25 cellular contexts compared by ENCODE assay signal in genomic region chrX:154025230-154025629, GRCh38. TPM values are rescaled to one million over a fixed set of nuclear protein-coding genes. Genes with fewer than 3 reads are reported as not detected.
DNase-seq lines count a peak whose midpoint lies in the region; ATAC-seq and TF ChIP-seq lines count a peak whose summit lies in the region.
"Had no signal": no experiment of that assay in that cellular context is flagged by ENCODE, and none has a peak within 500 bp of the region (broad histone marks: within the 10 kb centered on the region; RNA-seq: fewer than 3 reads in every experiment).

No MANE protein-coding gene starts in this region.

- no peaks in the 10 kb centered on the region for H3K9me3 ChIP-seq in cardiac muscle cell (ENCODE audit: low read depth)
- H3K9me3 ChIP-seq: prostate gland had no signal

- H3K36me3 ChIP-seq in cardiac muscle cell: no peaks in the 10 kb centered on the region
- H3K36me3 ChIP-seq: prostate gland had no signal

- H3K27ac Mint-ChIP-seq in neural crest cell (ENCODE audit: unreplicated experiment) (peak overlapping the region; percentile 19), type B pancreatic cell (peak overlapping the region; percentile 15)
- H3K27ac Mint-ChIP-seq: activated naive CD8-positive, alpha-beta T cell treated with anti-CD3 and anti-CD28 coated beads for 36 hours; CD4-positive, alpha-beta T cell had no signal

- DNase-seq in cardiac muscle cell (ENCODE audit: low read depth in 1 of 2, low spot score in 1 of 2) (peak in 1 of 2 donors; percentile 50), Right ventricle myocardium superior (no peak), epithelial cell of esophagus (ENCODE audit: low read depth) (peak; percentile 69), neural crest cell (ENCODE audit: low read depth, low spot score) (no peak), type B pancreatic cell (ENCODE audit: extremely low spot score, unreplicated experiment) (no peak), NCI-H69 (lab: John Stamatoyannopoulos, UW) (no peak), T-helper 9 cell (no peak)
- DNase-seq: activated CD8-positive, alpha-beta T cell treated with anti-CD3 and anti-CD28 coated beads, Interleukin-2, amount 10 ng/mL, durations not matched to agents 7 days and 5 days; activated effector memory CD4-positive, alpha-beta T cell treated with Interleukin-2 at 50 U/mL for 16 hours; activated naive CD8-positive, alpha-beta T cell treated with anti-CD3 and anti-CD28 coated beads for 36 hours; AML-193; CD4-positive, alpha-beta T cell; dorsolateral prefrontal cortex; EL; IMR-90; NCI-H1092; NCI-H187; NCI-H2171 treated with DMSO at 0.1 percent for 48 hours; NCI-H524 treated with DMSO at 0.1 percent for 48 hours; NK-92 treated with Interleukin-12 subunit alpha and Interleukin-12 subunit beta, amount 100 ng/mL, for 24 hours; PC-9 had no signal

- peaks cover 49% of the 10 kb centered on the region for H3K4me1 ChIP-seq in cardiac muscle cell (ENCODE audit: low read depth)
- H3K4me1 ChIP-seq: prostate gland had no signal

- ATAC-seq in Right ventricle myocardium superior (ENCODE audit: poor library complexity) (no peak), GM21529 (IDR thresholded peaks at IDR 0.05; ENCODE audit: unreplicated experiment) (no peak)
- ATAC-seq: activated CD4-positive, CD25-positive, alpha-beta regulatory T cell treated with anti-CD3 and anti-CD28 coated beads, Interleukin-2, amount 50 U/mL, for 24 hours; activated CD8-positive, alpha-beta T cell treated with anti-CD3 and anti-CD28 coated beads, Interleukin-2, amount 10 ng/mL, durations not matched to agents 7 days and 5 days had no signal

- H3K4me3 Mint-ChIP-seq in neural crest cell (no peak overlapping the region), type B pancreatic cell (no peak overlapping the region)
- H3K4me3 Mint-ChIP-seq: activated CD8-positive, alpha-beta T cell treated with anti-CD3 and anti-CD28 coated beads, Interleukin-2, amount 10 ng/mL, durations not matched to agents 7 days and 5 days; activated naive CD8-positive, alpha-beta T cell treated with anti-CD3 and anti-CD28 coated beads for 36 hours; CD4-positive, alpha-beta T cell; stimulated activated naive CD8-positive, alpha-beta T cell treated with anti-CD3 and anti-CD28 coated beads, Interleukin-15, Interleukin-2, amounts not matched to agents 100 ng/mL and 50 ng/mL, for 24 hours had no signal

- H3K4me1 Mint-ChIP-seq in neural crest cell (peaks cover 14% of the 10 kb centered on the region), type B pancreatic cell (ENCODE audit: unreplicated experiment) (peaks cover 20% of the 10 kb centered on the region)

- H3K27ac ChIP-seq in cardiac muscle cell: peak overlapping the region; percentile 86
- H3K27ac ChIP-seq: PC-9, prostate gland had no signal

- H3K9me3 Mint-ChIP-seq in neural crest cell (no peaks in the 10 kb centered on the region), type B pancreatic cell (no peaks in the 10 kb centered on the region)
- H3K9me3 Mint-ChIP-seq: activated naive CD8-positive, alpha-beta T cell treated with anti-CD3 and anti-CD28 coated beads for 36 hours; CD4-positive, alpha-beta T cell; stimulated activated naive CD8-positive, alpha-beta T cell treated with anti-CD3 and anti-CD28 coated beads, Interleukin-15, Interleukin-2, amounts not matched to agents 100 ng/mL and 50 ng/mL, for 24 hours had no signal

- H3K27me3 ChIP-seq in cardiac muscle cell: no peaks in the 10 kb centered on the region

- H3K27me3 Mint-ChIP-seq in neural crest cell (ENCODE audit: low read depth): peaks cover 2% of the 10 kb centered on the region
- no peaks in the 10 kb centered on the region for H3K27me3 Mint-ChIP-seq in type B pancreatic cell
- H3K27me3 Mint-ChIP-seq: activated naive CD8-positive, alpha-beta T cell treated with anti-CD3 and anti-CD28 coated beads for 36 hours; CD4-positive, alpha-beta T cell; stimulated activated naive CD8-positive, alpha-beta T cell treated with anti-CD3 and anti-CD28 coated beads, Interleukin-15, Interleukin-2, amounts not matched to agents 100 ng/mL and 50 ng/mL, for 24 hours had no signal

- H3K36me3 Mint-ChIP-seq in neural crest cell (ENCODE audit: low read depth) (peaks cover 8% of the 10 kb centered on the region), type B pancreatic cell (no peaks in the 10 kb centered on the region)
- H3K36me3 Mint-ChIP-seq: activated naive CD8-positive, alpha-beta T cell treated with anti-CD3 and anti-CD28 coated beads for 36 hours had no signal

- intact Hi-C loops in Right ventricle myocardium superior (cut with DNase I): no loop called here

- TF ChIP-seq CTCF in cardiac muscle cell (IDR thresholded peaks at IDR 0.05; ENCODE audit: low read depth, low read length) (no peak), epithelial cell of esophagus (IDR thresholded peaks at IDR 0.05; ENCODE audit: insufficient read depth, low read depth, low read length, missing control alignments) (no peak), neural crest cell (conservative IDR thresholded peaks at IDR 0.05) (no peak), type B pancreatic cell (conservative IDR thresholded peaks at IDR 0.05) (no peak)

- no peak overlapping the region for H3K4me3 ChIP-seq in cardiac muscle cell
- H3K4me3 ChIP-seq in epithelial cell of esophagus (ENCODE audit: low read length): no peak overlapping the region
- H3K4me3 ChIP-seq: dorsolateral prefrontal cortex, PC-9, prostate gland had no signal

RNA-seq across cellular contexts. Expression of gene IRAK1, which starts 5.5 kb away (rescaled TPM):
- total RNA-seq in cardiac muscle cell (22.7 and 27.3 TPM in 2 replicates), Right ventricle myocardium superior (34.2 TPM), neural crest cell (119 and 127 TPM in 2 replicates), type B pancreatic cell (ENCODE audit: low replicate concordance) (83.8 and 86.1 TPM in 2 replicates)
- polyA plus RNA-seq in cardiac muscle cell: 31.1 and 31.7 TPM in 2 replicates

RNA-seq across cellular contexts. Expression of gene TMEM187, which starts 52.7 kb away (rescaled TPM):
- total RNA-seq in cardiac muscle cell (12.9 and 13.4 TPM in 2 replicates), Right ventricle myocardium superior (7.1 TPM), neural crest cell (8.0 and 14.0 TPM in 2 replicates), type B pancreatic cell (ENCODE audit: low replicate concordance) (14.4 and 15.2 TPM in 2 replicates)
- 12.9 and 14.6 TPM in 2 replicates for polyA plus RNA-seq in cardiac muscle cell

RNA-seq across cellular contexts. Expression of gene HCFC1, which starts 53.6 kb away (rescaled TPM):
- total RNA-seq in cardiac muscle cell (72.7 and 85.6 TPM in 2 replicates), Right ventricle myocardium superior (24.7 TPM), neural crest cell (168 and 173 TPM in 2 replicates), type B pancreatic cell (ENCODE audit: low replicate concordance) (81.2 and 98.0 TPM in 2 replicates)
- polyA plus RNA-seq in cardiac muscle cell: 21.5 and 30.1 TPM in 2 replicates
